2 cellular contexts compared by ENCODE assay signal in the genomic region with DNA sequence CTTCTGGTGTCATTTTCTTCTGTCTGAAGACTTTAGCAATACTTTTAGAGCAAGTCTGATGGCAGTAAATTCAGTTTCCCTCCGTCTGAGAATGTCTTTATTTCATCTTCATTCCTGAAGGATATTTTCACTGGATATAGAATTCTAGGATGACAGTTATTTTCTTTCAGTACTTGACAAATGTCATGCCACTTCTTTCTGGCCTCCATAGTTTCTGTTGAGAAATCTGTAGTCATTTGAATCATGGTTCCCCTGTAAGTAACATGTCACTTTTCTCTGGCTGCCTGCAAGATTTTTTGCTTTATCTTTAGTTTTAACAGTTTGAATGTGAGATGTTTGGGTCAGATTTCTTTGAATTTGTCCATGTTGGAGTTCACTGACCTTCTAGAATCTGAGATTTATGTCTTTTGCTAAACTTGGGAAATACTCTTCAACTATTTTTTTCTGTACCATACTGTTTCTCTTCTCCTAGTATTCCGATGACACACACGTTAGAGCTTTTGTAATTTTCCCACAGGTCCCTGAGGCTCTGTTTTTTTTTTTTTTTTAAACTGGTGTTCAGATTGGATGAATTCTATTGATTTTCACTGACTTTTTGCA.
TF ChIP-seq lines count a peak whose summit lies in the region.

No MANE protein-coding gene starts in this region.

TF ChIP-seq in HEK293, 187 proteins besides CTCF, POLR2A, EP300 and RAD21:
- no peak for TF ChIP-seq HOXD13 (CRISPR knock-in tag; IDR thresholded peaks at IDR 0.05; ENCODE audit: borderline replicate concordance)
- peak; percentile 99 for TF ChIP-seq SETDB1 (IDR thresholded peaks at IDR 0.05; ENCODE audit: insufficient read length, low read length)
- peak; percentile 78 for TF ChIP-seq TRIM28 (IDR thresholded peaks at IDR 0.05; ENCODE audit: borderline replicate concordance, low read length)
- TF ChIP-seq ZNF366 (tag by site-specific recombination; conservative IDR thresholded peaks at IDR 0.05): no peak
TF ChIP-seq in HEK293: peak in this region for 2.

TF ChIP-seq in GM12878, 131 proteins besides CTCF, POLR2A, EP300 and RAD21:
- no peak for TF ChIP-seq TCF3 (IDR thresholded peaks at IDR 0.05; ENCODE audit: borderline replicate concordance, insufficient read depth, low read depth, low read length)
- TF ChIP-seq, protein P1, sequence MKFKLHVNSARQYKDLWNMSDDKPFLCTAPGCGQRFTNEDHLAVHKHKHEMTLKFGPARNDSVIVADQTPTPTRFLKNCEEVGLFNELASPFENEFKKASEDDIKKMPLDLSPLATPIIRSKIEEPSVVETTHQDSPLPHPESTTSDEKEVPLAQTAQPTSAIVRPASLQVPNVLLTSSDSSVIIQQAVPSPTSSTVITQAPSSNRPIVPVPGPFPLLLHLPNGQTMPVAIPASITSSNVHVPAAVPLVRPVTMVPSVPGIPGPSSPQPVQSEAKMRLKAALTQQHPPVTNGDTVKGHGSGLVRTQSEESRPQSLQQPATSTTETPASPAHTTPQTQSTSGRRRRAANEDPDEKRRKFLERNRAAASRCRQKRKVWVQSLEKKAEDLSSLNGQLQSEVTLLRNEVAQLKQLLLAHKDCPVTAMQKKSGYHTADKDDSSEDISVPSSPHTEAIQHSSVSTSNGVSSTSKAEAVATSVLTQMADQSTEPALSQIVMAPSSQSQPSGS (IDR thresholded peaks at IDR 0.05; ENCODE audit: low read length): no peak
- TF ChIP-seq RCOR1 (conservative IDR thresholded peaks at IDR 0.05; ENCODE audit: low read depth, low read length): no peak
- TF ChIP-seq, protein P2, sequence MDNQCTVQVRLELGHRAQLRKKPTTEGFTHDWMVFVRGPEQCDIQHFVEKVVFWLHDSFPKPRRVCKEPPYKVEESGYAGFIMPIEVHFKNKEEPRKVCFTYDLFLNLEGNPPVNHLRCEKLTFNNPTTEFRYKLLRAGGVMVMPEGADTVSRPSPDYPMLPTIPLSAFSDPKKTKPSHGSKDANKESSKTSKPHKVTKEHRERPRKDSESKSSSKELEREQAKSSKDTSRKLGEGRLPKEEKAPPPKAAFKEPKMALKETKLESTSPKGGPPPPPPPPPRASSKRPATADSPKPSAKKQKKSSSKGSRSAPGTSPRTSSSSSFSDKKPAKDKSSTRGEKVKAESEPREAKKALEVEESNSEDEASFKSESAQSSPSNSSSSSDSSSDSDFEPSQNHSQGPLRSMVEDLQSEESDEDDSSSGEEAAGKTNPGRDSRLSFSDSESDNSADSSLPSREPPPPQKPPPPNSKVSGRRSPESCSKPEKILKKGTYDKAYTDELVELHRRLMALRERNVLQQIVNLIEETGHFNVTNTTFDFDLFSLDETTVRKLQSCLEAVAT (IDR thresholded peaks at IDR 0.05): no peak
- TF ChIP-seq, protein P3, sequence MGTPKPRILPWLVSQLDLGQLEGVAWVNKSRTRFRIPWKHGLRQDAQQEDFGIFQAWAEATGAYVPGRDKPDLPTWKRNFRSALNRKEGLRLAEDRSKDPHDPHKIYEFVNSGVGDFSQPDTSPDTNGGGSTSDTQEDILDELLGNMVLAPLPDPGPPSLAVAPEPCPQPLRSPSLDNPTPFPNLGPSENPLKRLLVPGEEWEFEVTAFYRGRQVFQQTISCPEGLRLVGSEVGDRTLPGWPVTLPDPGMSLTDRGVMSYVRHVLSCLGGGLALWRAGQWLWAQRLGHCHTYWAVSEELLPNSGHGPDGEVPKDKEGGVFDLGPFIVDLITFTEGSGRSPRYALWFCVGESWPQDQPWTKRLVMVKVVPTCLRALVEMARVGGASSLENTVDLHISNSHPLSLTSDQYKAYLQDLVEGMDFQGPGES (IDR thresholded peaks at IDR 0.05): no peak
- TF ChIP-seq ZNF622 (IDR thresholded peaks at IDR 0.05): no peak
- peak; percentile 100 for TF ChIP-seq CBX5 (IDR thresholded peaks at IDR 0.05; ENCODE audit: low read depth)
- 0 out of 2 replicates have a peak, but pooled peaks have one; percentile 29 for TF ChIP-seq NBN (IDR thresholded peaks at IDR 0.05)
- TF ChIP-seq KLF5 (IDR thresholded peaks at IDR 0.05; ENCODE audit: partially characterized antibody): peak; percentile 55
- TF ChIP-seq, protein P4, sequence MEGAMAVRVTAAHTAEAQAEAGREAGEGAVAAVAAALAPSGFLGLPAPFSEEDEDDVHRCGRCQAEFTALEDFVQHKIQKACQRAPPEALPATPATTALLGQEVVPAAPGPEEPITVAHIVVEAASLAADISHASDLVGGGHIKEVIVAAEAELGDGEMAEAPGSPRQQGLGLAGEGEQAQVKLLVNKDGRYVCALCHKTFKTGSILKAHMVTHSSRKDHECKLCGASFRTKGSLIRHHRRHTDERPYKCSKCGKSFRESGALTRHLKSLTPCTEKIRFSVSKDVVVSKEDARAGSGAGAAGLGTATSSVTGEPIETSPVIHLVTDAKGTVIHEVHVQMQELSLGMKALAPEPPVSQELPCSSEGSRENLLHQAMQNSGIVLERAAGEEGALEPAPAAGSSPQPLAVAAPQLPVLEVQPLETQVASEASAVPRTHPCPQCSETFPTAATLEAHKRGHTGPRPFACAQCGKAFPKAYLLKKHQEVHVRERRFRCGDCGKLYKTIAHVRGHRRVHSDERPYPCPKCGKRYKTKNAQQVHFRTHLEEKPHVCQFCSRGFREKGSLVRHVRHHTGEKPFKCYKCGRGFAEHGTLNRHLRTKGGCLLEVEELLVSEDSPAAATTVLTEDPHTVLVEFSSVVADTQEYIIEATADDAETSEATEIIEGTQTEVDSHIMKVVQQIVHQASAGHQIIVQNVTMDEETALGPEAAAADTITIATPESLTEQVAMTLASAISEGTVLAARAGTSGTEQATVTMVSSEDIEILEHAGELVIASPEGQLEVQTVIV (IDR thresholded peaks at IDR 0.05; ENCODE audit: borderline replicate concordance, partially characterized antibody): no peak
- TF ChIP-seq NFIC (IDR thresholded peaks at IDR 0.05; ENCODE audit: low read depth, low read length): 0 out of 2 replicates have a peak, but pooled peaks have one; percentile 22
- TF ChIP-seq MYC (IDR thresholded peaks at IDR 0.05; ENCODE audit: insufficient read depth, insufficient read length, insufficient replicate concordance, low read length, severe bottlenecking): no peak
